ENCODE assay signal across 2 cellular contexts in genomic region chr3:106108925-106109324, GRCh38.
TF ChIP-seq lines count a peak whose summit lies in the region.

No MANE protein-coding gene starts in this region.

TF ChIP-seq in GM12878, 131 proteins besides CTCF, POLR2A, EP300 and RAD21:
- TF ChIP-seq BCLAF1 (IDR thresholded peaks at IDR 0.05) (no peak), MXI1 (IDR thresholded peaks at IDR 0.05; ENCODE audit: low read depth, low read length) (no peak), RELB (IDR thresholded peaks at IDR 0.05; ENCODE audit: low read depth) (no peak), SPI1 (IDR thresholded peaks at IDR 0.05; ENCODE audit: borderline replicate concordance, insufficient read depth, low read depth, low read length) (no peak), NR2F1 (conservative IDR thresholded peaks at IDR 0.05) (no peak), SIX5 (IDR thresholded peaks at IDR 0.05; ENCODE audit: low read depth, low read length, severe bottlenecking) (no peak), NFXL1 (IDR thresholded peaks at IDR 0.05; ENCODE audit: borderline replicate concordance) (no peak), EZH2 (IDR thresholded peaks at IDR 0.05; ENCODE audit: borderline replicate concordance, control insufficient read depth, low read depth, low read length) (no peak), CBX5 (IDR thresholded peaks at IDR 0.05; ENCODE audit: low read depth) (no peak)
- TF ChIP-seq, protein P1, sequence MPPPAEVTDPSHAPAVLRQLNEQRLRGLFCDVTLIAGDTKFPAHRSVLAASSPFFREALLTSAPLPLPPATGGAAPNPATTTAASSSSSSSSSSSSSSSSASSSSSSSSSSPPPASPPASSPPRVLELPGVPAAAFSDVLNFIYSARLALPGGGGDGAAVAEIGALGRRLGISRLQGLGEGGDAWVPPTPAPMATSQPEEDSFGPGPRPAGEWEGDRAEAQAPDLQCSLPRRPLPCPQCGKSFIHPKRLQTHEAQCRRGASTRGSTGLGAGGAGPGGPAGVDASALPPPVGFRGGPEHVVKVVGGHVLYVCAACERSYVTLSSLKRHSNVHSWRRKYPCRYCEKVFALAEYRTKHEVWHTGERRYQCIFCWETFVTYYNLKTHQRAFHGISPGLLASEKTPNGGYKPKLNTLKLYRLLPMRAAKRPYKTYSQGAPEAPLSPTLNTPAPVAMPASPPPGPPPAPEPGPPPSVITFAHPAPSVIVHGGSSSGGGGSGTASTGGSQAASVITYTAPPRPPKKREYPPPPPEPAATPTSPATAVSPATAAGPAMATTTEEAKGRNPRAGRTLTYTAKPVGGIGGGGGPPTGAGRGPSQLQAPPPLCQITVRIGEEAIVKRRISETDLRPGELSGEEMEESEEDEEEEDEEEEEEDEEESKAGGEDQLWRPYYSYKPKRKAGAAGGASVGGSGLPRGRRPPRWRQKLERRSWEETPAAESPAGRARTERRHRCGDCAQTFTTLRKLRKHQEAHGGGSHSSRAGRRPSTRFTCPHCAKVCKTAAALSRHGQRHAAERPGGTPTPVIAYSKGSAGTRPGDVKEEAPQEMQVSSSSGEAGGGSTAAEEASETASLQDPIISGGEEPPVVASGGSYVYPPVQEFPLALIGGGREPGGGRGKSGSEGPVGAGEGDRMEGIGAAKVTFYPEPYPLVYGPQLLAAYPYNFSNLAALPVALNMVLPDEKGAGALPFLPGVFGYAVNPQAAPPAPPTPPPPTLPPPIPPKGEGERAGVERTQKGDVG (CRISPR knock-in tag; IDR thresholded peaks at IDR 0.05) = no peak
- TF ChIP-seq, protein P2, sequence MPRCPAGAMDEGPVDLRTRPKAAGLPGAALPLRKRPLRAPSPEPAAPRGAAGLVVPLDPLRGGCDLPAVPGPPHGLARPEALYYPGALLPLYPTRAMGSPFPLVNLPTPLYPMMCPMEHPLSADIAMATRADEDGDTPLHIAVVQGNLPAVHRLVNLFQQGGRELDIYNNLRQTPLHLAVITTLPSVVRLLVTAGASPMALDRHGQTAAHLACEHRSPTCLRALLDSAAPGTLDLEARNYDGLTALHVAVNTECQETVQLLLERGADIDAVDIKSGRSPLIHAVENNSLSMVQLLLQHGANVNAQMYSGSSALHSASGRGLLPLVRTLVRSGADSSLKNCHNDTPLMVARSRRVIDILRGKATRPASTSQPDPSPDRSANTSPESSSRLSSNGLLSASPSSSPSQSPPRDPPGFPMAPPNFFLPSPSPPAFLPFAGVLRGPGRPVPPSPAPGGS (IDR thresholded peaks at IDR 0.05; ENCODE audit: borderline replicate concordance, insufficient read depth, low read depth, low read length, poor library complexity, severe bottlenecking) = no peak
TF ChIP-seq in GM12878: peak in this region for 0.

TF ChIP-seq in neural cell, 6 proteins besides CTCF, POLR2A, EP300 and RAD21 (continued from another document):
- TF ChIP-seq REST (IDR thresholded peaks at IDR 0.05; ENCODE audit: borderline replicate concordance) = peak; percentile 99
TF ChIP-seq in neural cell: peak in this region for 1.
